ENCODE assay signal across 9 cellular contexts in the genomic region with DNA sequence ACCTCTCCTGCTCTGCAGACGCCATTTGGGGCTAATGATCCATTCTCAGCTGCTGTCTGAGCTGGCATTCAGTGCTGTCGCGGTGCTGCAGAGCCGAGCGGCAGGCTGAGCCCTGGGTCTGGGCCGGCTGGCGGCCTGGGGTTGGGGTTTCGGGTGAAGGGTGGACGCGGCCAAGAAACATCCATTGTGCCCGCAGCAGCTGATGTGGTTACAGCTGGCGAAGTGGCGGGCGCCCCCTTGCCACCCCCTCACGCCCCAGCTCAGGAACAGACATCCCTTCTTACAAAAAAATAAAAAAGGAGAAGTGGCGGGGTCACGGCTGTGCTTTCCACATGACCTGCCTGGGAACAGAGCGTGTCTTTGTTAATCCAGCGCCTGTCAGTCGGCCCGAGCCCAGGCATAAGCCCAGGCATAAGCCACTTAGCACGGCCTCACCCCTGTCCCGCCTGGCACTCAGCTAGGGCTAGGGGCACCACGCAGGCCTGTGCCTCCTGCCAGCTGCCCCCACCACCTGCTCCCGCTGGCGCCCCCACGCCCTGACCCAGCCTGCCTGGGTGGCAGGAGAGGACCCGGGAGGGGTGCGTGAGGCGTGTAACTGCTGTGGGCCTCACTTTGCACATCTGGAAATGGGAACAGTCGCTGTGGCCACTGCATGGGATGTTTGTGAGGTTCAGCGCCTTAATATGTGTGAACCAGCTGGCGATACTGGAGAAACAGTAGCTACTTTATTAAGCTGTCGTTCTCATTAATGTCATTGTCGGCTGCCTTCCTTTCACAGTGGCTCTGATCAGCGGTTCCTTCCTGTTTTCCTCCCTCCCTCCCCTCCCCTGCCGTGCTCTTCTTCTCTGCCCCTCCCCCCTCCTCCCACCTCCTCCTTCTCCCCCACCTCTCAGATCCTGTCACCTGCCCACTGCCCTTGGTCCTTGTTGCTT.
A peak's percentile ranks its signal among the peaks of the same experiment; 100 is the strongest.
DNase-seq lines count a peak whose midpoint lies in the region; ATAC-seq and TF ChIP-seq lines count a peak whose summit lies in the region.
"Had no signal": no experiment of that assay in that cellular context is flagged by ENCODE, and none has a peak within 500 bp of the region (broad histone marks: within the 10 kb centered on the region; RNA-seq: fewer than 3 reads in every experiment).

No MANE protein-coding gene starts in this region.

- H3K4me3 ChIP-seq in dorsolateral prefrontal cortex, result peak overlapping the region in 18 of 59 donors; percentile 5 to 40 (median 20)

- DNase-seq in NOMO-1 treated with dmso at 0.1 percent for 144 hours (lab: John Stamatoyannopoulos, UW; ENCODE audit: unreplicated experiment), result peak; percentile 85
- peak; percentile 51 to 93 (median 87) for DNase-seq in dorsolateral prefrontal cortex
- peak; percentile 96 for DNase-seq in pons (ENCODE audit: low spot score)
- no peak for DNase-seq in GM19240 (ENCODE audit: insufficient read length, low spot score)
- no peak for DNase-seq in EL
- DNase-seq: IMR-90 had no signal

- TF ChIP-seq CTCF in dorsolateral prefrontal cortex (IDR thresholded peaks at IDR 0.05 in 54 of 56, conservative IDR thresholded peaks at IDR 0.05 in 2 of 56; ENCODE audit: low read depth in 1 of 56, partially characterized antibody in 56 of 56), result peak in 26 of 56 donors; percentile 5 to 57 (median 28)

- intact Hi-C loops in dorsolateral prefrontal cortex (cut with DNase I), result loop anchor here (1.0 to 2.0 kb wide), 2 partner anchors 23 to 24 kb away; no protein-coding TSS in a partner anchor

- no peaks in the 10 kb centered on the region for H3K27me3 ChIP-seq in dorsolateral prefrontal cortex

- H3K27ac ChIP-seq in dorsolateral prefrontal cortex, result peak overlapping the region; percentile 82 to 99 (median 94)

- peak; percentile 40 for ATAC-seq in HG03354 (IDR thresholded peaks at IDR 0.05; ENCODE audit: poor library complexity, severe bottlenecking, unreplicated experiment)
- ATAC-seq in GM19328 (IDR thresholded peaks at IDR 0.05; ENCODE audit: unreplicated experiment), result no peak
- no peak for ATAC-seq in GM18511 (IDR thresholded peaks at IDR 0.05; ENCODE audit: unreplicated experiment)

Comparison
In these comparisons a context has a peak if more than half of its experiments do, and no peak if none do; other contexts are left out.
1. DNase-seq: peak in NOMO-1 treated with dmso at 0.1 percent for 144 hours (single experiment), dorsolateral prefrontal cortex (10 of 10) and pons (single experiment); none in GM19240 (single experiment) and EL (single experiment).